ENCODE assay signal across 1 cellular context in genomic region chr10:87090779-87091178, GRCh38.
TF ChIP-seq lines count a peak whose summit lies in the region.

No MANE protein-coding gene starts in this region.

TF ChIP-seq in SK-N-SH treated with all-trans-retinoic acid at 6 μM for 48 hours, 23 proteins besides CTCF, POLR2A, EP300 and RAD21 (continued from another document):
- no peak for TF ChIP-seq PATZ1 (CRISPR knock-in tag; IDR thresholded peaks at IDR 0.05; ENCODE audit: borderline replicate concordance)
- TF ChIP-seq PPARA (CRISPR knock-in tag; IDR thresholded peaks at IDR 0.05; ENCODE audit: borderline replicate concordance), result no peak
- no peak for TF ChIP-seq ZNF70 (CRISPR knock-in tag; IDR thresholded peaks at IDR 0.05)
- no peak for TF ChIP-seq CSRNP3 (CRISPR knock-in tag; IDR thresholded peaks at IDR 0.05)
